Comparison of ENCODE assay signal across 1 cellular context in genomic region chr3:157146664-157147082, GRCh38.
TF ChIP-seq lines count a peak whose summit lies in the region.

No MANE protein-coding gene starts in this region.

TF ChIP-seq in K562, 482 proteins besides CTCF, POLR2A, EP300 and RAD21 (continued from another document):
- TF ChIP-seq CEBPG (CRISPR knock-in tag; IDR thresholded peaks at IDR 0.05) (no peak), CEBPG (tag; conservative IDR thresholded peaks at IDR 0.05 in 1 of 2, IDR thresholded peaks at IDR 0.05 in 1 of 2) (no peak), MAFF (IDR thresholded peaks at IDR 0.05; ENCODE audit: low read length) (no peak), DACH1 (IDR thresholded peaks at IDR 0.05; ENCODE audit: partially characterized antibody) (no peak), CREBBP (IDR thresholded peaks at IDR 0.05; ENCODE audit: low read depth, low read length) (no peak), XRCC3 (IDR thresholded peaks at IDR 0.05) (no peak), COPS2 (conservative IDR thresholded peaks at IDR 0.05) (no peak), SUPT5H (IDR thresholded peaks at IDR 0.05) (peak; percentile 53; the same call in 1 of the 2 replicates), POLR2G (IDR thresholded peaks at IDR 0.05; ENCODE audit: low read depth, low read length) (no peak), ZNF311 (CRISPR knock-in tag; IDR thresholded peaks at IDR 0.05) (no peak), U2AF2 (optimal IDR thresholded peaks at IDR 0.05; ENCODE audit: low read depth, low read length) (no peak), RBM25 (IDR thresholded peaks at IDR 0.05; ENCODE audit: low read depth, low read length, severe bottlenecking) (peak; percentile 5), ZKSCAN3 (CRISPR knock-in tag; IDR thresholded peaks at IDR 0.05) (no peak), RB1 (IDR thresholded peaks at IDR 0.05; ENCODE audit: low read depth) (no peak), MXI1 (IDR thresholded peaks at IDR 0.05; ENCODE audit: low read depth, low read length) (no peak), GABPA (tag; conservative IDR thresholded peaks at IDR 0.05; ENCODE audit: low read depth) (no peak), ZNF143 (CRISPR knock-in tag; IDR thresholded peaks at IDR 0.05) (no peak), GTF2F1 (IDR thresholded peaks at IDR 0.05; ENCODE audit: low read depth, low read length) (no peak), BACH1 (tag; IDR thresholded peaks at IDR 0.05) (no peak), SIN3A (IDR thresholded peaks at IDR 0.05; ENCODE audit: borderline replicate concordance in 2 of 2, control insufficient read depth in 1 of 2, low read depth in 2 of 2, low read length in 2 of 2) (peak in 1 of 2 experiments; percentile 62; a peak in 1 of 4 replicates), EHMT2 (IDR thresholded peaks at IDR 0.05) (no peak), ZNF124 (CRISPR knock-in tag; IDR thresholded peaks at IDR 0.05) (no peak), BDP1 (IDR thresholded peaks at IDR 0.05; ENCODE audit: insufficient read depth, insufficient read length) (no peak), TARDBP (IDR thresholded peaks at IDR 0.05) (no peak), GATAD2A (IDR thresholded peaks at IDR 0.05) (no peak), FOXJ3 (CRISPR knock-in tag; IDR thresholded peaks at IDR 0.05) (no peak), MYC (IDR thresholded peaks at IDR 0.05; ENCODE audit: low read depth, low read length) (no peak), MYC (CRISPR knock-in tag; IDR thresholded peaks at IDR 0.05; ENCODE audit: borderline replicate concordance, low read depth) (no peak), ETS2 (tag; IDR thresholded peaks at IDR 0.05; ENCODE audit: borderline replicate concordance, poor library complexity, severe bottlenecking) (no peak)
- TF ChIP-seq, protein P1, sequence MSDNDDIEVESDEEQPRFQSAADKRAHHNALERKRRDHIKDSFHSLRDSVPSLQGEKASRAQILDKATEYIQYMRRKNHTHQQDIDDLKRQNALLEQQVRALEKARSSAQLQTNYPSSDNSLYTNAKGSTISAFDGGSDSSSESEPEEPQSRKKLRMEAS (CRISPR knock-in tag; IDR thresholded peaks at IDR 0.05), result no peak
- TF ChIP-seq, protein P2, sequence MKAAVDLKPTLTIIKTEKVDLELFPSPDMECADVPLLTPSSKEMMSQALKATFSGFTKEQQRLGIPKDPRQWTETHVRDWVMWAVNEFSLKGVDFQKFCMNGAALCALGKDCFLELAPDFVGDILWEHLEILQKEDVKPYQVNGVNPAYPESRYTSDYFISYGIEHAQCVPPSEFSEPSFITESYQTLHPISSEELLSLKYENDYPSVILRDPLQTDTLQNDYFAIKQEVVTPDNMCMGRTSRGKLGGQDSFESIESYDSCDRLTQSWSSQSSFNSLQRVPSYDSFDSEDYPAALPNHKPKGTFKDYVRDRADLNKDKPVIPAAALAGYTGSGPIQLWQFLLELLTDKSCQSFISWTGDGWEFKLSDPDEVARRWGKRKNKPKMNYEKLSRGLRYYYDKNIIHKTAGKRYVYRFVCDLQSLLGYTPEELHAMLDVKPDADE (conservative IDR thresholded peaks at IDR 0.05; ENCODE audit: control insufficient read depth, low read depth, low read length), result no peak
- TF ChIP-seq, protein P3, sequence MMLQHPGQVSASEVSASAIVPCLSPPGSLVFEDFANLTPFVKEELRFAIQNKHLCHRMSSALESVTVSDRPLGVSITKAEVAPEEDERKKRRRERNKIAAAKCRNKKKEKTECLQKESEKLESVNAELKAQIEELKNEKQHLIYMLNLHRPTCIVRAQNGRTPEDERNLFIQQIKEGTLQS (IDR thresholded peaks at IDR 0.05), result no peak
- TF ChIP-seq, protein P3 (CRISPR knock-in tag; conservative IDR thresholded peaks at IDR 0.05), result no peak
